Comparison of ENCODE assay signal across 1 cellular context in genomic region chr11:83157755-83158473, GRCh38.
TF ChIP-seq lines count a peak whose summit lies in the region.

No MANE protein-coding gene starts in this region.

TF ChIP-seq in K562, 482 proteins besides CTCF, POLR2A, EP300 and RAD21 (continued from another document and continues in another):
- TF ChIP-seq CTCFL (IDR thresholded peaks at IDR 0.05; ENCODE audit: borderline replicate concordance, insufficient read depth, low read depth, low read length, poor library complexity, severe bottlenecking) (no peak), CGGBP1 (CRISPR knock-in tag; IDR thresholded peaks at IDR 0.05) (0 out of 2 replicates have a peak, but pooled peaks have one; percentile 41), ILF3 (IDR thresholded peaks at IDR 0.05; ENCODE audit: borderline replicate concordance) (0 out of 2 replicates have a peak, but pooled peaks have one; percentile 14), TAF9B (IDR thresholded peaks at IDR 0.05; ENCODE audit: partially characterized antibody) (peak; percentile 25), CC2D1A (IDR thresholded peaks at IDR 0.05) (peak; percentile 39; the same call in 1 of the 2 replicates), FOXM1 (IDR thresholded peaks at IDR 0.05; ENCODE audit: low read depth) (no peak; the same call in 1 of the 2 replicates), FOXM1 (CRISPR knock-in tag; IDR thresholded peaks at IDR 0.05; ENCODE audit: low read depth) (0 out of 2 replicates have a peak, but pooled peaks have one; percentile 36), NFE2L1 (tag; IDR thresholded peaks at IDR 0.05; ENCODE audit: borderline replicate concordance, low read depth) (no peak), E2F4 (CRISPR knock-in tag; IDR thresholded peaks at IDR 0.05; ENCODE audit: low read depth) (no peak), ATF7 (IDR thresholded peaks at IDR 0.05) (peak; percentile 37; the same call in 1 of the 2 replicates), CBX3 (IDR thresholded peaks at IDR 0.05; ENCODE audit: borderline replicate concordance in 1 of 2, low read length in 2 of 2) (0 out of 3 replicates have a peak, but pooled peaks of 1 of the 2 experiments have one; percentile 44), ZBTB11 (CRISPR knock-in tag; IDR thresholded peaks at IDR 0.05) (peak in 2 of 3 experiments; percentile 38 to 81; a peak in 3 of 6 replicates), SP1 (CRISPR knock-in tag; IDR thresholded peaks at IDR 0.05) (no peak; the same call in none of the 2 replicates), U2AF1 (optimal IDR thresholded peaks at IDR 0.05; ENCODE audit: low read depth, low read length) (no peak), SIN3A (IDR thresholded peaks at IDR 0.05; ENCODE audit: borderline replicate concordance in 2 of 2, control insufficient read depth in 1 of 2, low read depth in 2 of 2, low read length in 2 of 2) (peak in 1 of 2 experiments; percentile 70; a peak in 1 of 4 replicates), CBX5 (IDR thresholded peaks at IDR 0.05; ENCODE audit: borderline replicate concordance, low read depth) (no peak), IRF1 (CRISPR knock-in tag; IDR thresholded peaks at IDR 0.05; ENCODE audit: borderline replicate concordance) (no peak), MGA (IDR thresholded peaks at IDR 0.05) (peak; percentile 55), SMC3 (conservative IDR thresholded peaks at IDR 0.05; ENCODE audit: insufficient read depth, low read depth, low read length) (0 out of 2 replicates have a peak, but pooled peaks have one; percentile 6), CHD1 (IDR thresholded peaks at IDR 0.05; ENCODE audit: low read length) (peak; percentile 87), SOX6 (IDR thresholded peaks at IDR 0.05) (no peak), ZNF695 (CRISPR knock-in tag; IDR thresholded peaks at IDR 0.05) (no peak), ZNF143 (CRISPR knock-in tag; IDR thresholded peaks at IDR 0.05) (no peak), CEBPB (tag; IDR thresholded peaks at IDR 0.05) (no peak), NFIC (IDR thresholded peaks at IDR 0.05) (peak; percentile 23), DDX20 (tag; IDR thresholded peaks at IDR 0.05; ENCODE audit: low read depth) (no peak), AFF1 (IDR thresholded peaks at IDR 0.05; ENCODE audit: low read depth in 1 of 2, partially characterized antibody in 2 of 2) (peak in 1 of 2 experiments; percentile 47), SLC30A9 (CRISPR knock-in tag; IDR thresholded peaks at IDR 0.05) (no peak), KDM5B (IDR thresholded peaks at IDR 0.05; ENCODE audit: insufficient replicate concordance, low read depth, low read length) (peak; percentile 66), ZNF134 (CRISPR knock-in tag; conservative IDR thresholded peaks at IDR 0.05) (no peak), BRD9 (IDR thresholded peaks at IDR 0.05; ENCODE audit: low read depth, partially characterized antibody) (peak; percentile 26), SIX5 (IDR thresholded peaks at IDR 0.05; ENCODE audit: borderline replicate concordance in 1 of 2, insufficient read depth in 1 of 2, low read depth in 1 of 2, low read length in 2 of 2) (no peak), PHF20 (IDR thresholded peaks at IDR 0.05; ENCODE audit: partially characterized antibody) (no peak)
